Comparison of ENCODE assay signal across 15 cellular contexts in genomic region chr2:55954306-55955035, GRCh38. TPM values are rescaled to one million over a fixed set of nuclear protein-coding genes. Genes with fewer than 3 reads are reported as not detected.
DNase-seq lines count a peak whose midpoint lies in the region; ATAC-seq, FAIRE-seq and TF ChIP-seq lines count a peak whose summit lies in the region.
"Had no signal": no experiment of that assay in that cellular context is flagged by ENCODE, and none has a peak within 500 bp of the region (broad histone marks: within the 10 kb centered on the region; RNA-seq: fewer than 3 reads in every experiment).

No MANE protein-coding gene starts in this region.

- no peaks in the 10 kb centered on the region for H3K27me3 ChIP-seq in mammary epithelial cell (ENCODE audit: insufficient read depth, low read length)
- H3K27me3 ChIP-seq in small intestine (ENCODE audit: control insufficient read depth in 2 of 2, insufficient read depth in 2 of 2, low read length in 2 of 2): peaks cover 0 to 2% of the 10 kb centered on the region in 2 donors
- H3K27me3 ChIP-seq in CD4-positive, alpha-beta T cell (ENCODE audit: control insufficient read depth, insufficient read depth, low read length): no peaks in the 10 kb centered on the region
- H3K27me3 ChIP-seq: esophagus squamous epithelium had no signal

- H3K4me1 ChIP-seq in mammary epithelial cell (ENCODE audit: insufficient read depth, low read length) (peaks cover 20% of the 10 kb centered on the region), kidney (ENCODE audit: control insufficient read depth in 1 of 2, insufficient read depth in 1 of 2, low read depth in 1 of 2, low read length in 2 of 2) (no peaks in the 10 kb centered on the region), small intestine (ENCODE audit: control insufficient read depth in 2 of 2, insufficient read depth in 1 of 2, low read depth in 1 of 2, low read length in 1 of 2) (no peaks in the 10 kb centered on the region)

- TF ChIP-seq CTCF in MCF 10A (IDR thresholded peaks at IDR 0.05; ENCODE audit: unreplicated experiment): no peak
- no peak for TF ChIP-seq CTCF in mammary epithelial cell (conservative IDR thresholded peaks at IDR 0.05 in 1 of 2, IDR thresholded peaks at IDR 0.05 in 1 of 2; ENCODE audit: extremely low read depth in 1 of 2, insufficient read depth in 1 of 2, low read depth in 1 of 2, low read length in 2 of 2)
- TF ChIP-seq CTCF in choroid plexus epithelial cell (conservative IDR thresholded peaks at IDR 0.05; ENCODE audit: low read depth, low read length): no peak
- peak; percentile 6 for TF ChIP-seq CTCF in kidney (IDR thresholded peaks at IDR 0.05; ENCODE audit: borderline replicate concordance, extremely low read depth, insufficient read depth)
- no peak for TF ChIP-seq CTCF in CD4-positive, alpha-beta T cell (IDR thresholded peaks at IDR 0.05)

- ATAC-seq in CD4-positive, alpha-beta T cell (ENCODE audit: poor library complexity): no peak
- ATAC-seq: K562 had no signal

- POLR2A ChIA-PET in MCF 10A (lab: Yijun Ruan, JAX): interaction anchor here (1.0 to 1.8 kb wide), 4 partner anchors 11 to 67 kb away, joined by 3 to 10 read pairs (median 5); partner anchors contain the start of gene EFEMP1
- POLR2A ChIA-PET in CD4-positive, alpha-beta T cell (lab: Charles Lee): no interaction called here

- no peak overlapping the region for H3K4me2 ChIP-seq in mammary epithelial cell (ENCODE audit: insufficient read depth, low read depth, low read length)

- FAIRE-seq in kidney (lab: Jason Lieb, UNC) (no peak), small intestine (lab: Jason Lieb, UNC) (no peak)
- FAIRE-seq: K562 had no signal

- intact Hi-C loops in MCF 10A (cut with micrococcal nuclease): no loop called here
- intact Hi-C loops in mammary epithelial cell (cut with micrococcal nuclease): loop anchor here (2.0 to 5.0 kb wide), 2 partner anchors 18 to 117 kb away; no protein-coding TSS in a partner anchor
- intact Hi-C loops in kidney (cut with DNase I): no loop called here
- intact Hi-C loops in CD4-positive, alpha-beta T cell (cut with DNase I, micrococcal nuclease): no loop called here
- intact Hi-C loops in posterior vena cava (cut with DNase I): loop anchor here in 1 of 2 donors (5.0 kb wide), 1 partner anchor 182 kb away; no protein-coding TSS in a partner anchor

- H3K4me3 ChIP-seq in mammary epithelial cell (replicated peaks in 1 of 3; ENCODE audit: insufficient read depth in 1 of 3, low read depth in 2 of 3, low read length in 3 of 3) (no peak overlapping the region), choroid plexus epithelial cell (ENCODE audit: low read depth, low read length) (no peak overlapping the region), kidney (ENCODE audit: low read length in 2 of 2) (no peak overlapping the region), small intestine (ENCODE audit: low read depth in 1 of 2, low read length in 2 of 2) (no peak overlapping the region)
- H3K4me3 ChIP-seq: esophagus squamous epithelium, K562, skin epidermis, thoracic aorta had no signal

- no peaks in the 10 kb centered on the region for H3K9me3 Mint-ChIP-seq in MCF 10A (ENCODE audit: unreplicated experiment)
- H3K9me3 Mint-ChIP-seq in CD4-positive, alpha-beta T cell: no peaks in the 10 kb centered on the region
- H3K9me3 Mint-ChIP-seq: nephron had no signal

- peak; percentile 69 for DNase-seq in MCF 10A (ENCODE audit: unreplicated experiment)
- no peak for DNase-seq in mammary epithelial cell
- peak; percentile 81 for DNase-seq in choroid plexus epithelial cell (ENCODE audit: low read depth)
- no peak for DNase-seq in kidney
- no peak for DNase-seq in small intestine
- no peak for DNase-seq in D341Med (ENCODE audit: low spot score)
- DNase-seq in CD4-positive, alpha-beta T cell: no peak
- no peak for DNase-seq in posterior vena cava (ENCODE audit: low spot score)
- DNase-seq: esophagus squamous epithelium, NCI-H1694 treated with DMSO at 0.1 percent for 48 hours, NCI-H524 had no signal

- peaks cover 20% of the 10 kb centered on the region for H3K4me1 Mint-ChIP-seq in MCF 10A (ENCODE audit: insufficient read depth, unreplicated experiment)
- H3K4me1 Mint-ChIP-seq in CD4-positive, alpha-beta T cell (ENCODE audit: low read depth): no peaks in the 10 kb centered on the region

- in situ Hi-C loops in mammary epithelial cell (cut with MboI; ENCODE audit: low sequenced_read_pairs in 2 of 2): loop anchor here in 1 of 2 donors (25.0 kb wide), 1 partner anchor 192 kb away; no protein-coding TSS in a partner anchor

- H3K27ac ChIP-seq in mammary epithelial cell (ENCODE audit: insufficient read depth, low read depth, low read length) (no peak overlapping the region), kidney (ENCODE audit: low read depth in 2 of 2, low read length in 2 of 2) (no peak overlapping the region), small intestine (ENCODE audit: low read depth in 1 of 2, low read length in 1 of 2) (no peak overlapping the region)
- no peak overlapping the region for H3K27ac ChIP-seq in CD4-positive, alpha-beta T cell (ENCODE audit: low read depth, low read length)
- H3K27ac ChIP-seq: thoracic aorta had no signal

- H3K9me3 ChIP-seq in mammary epithelial cell (replicated peaks; ENCODE audit: insufficient read depth, low read length) (no peaks in the 10 kb centered on the region), kidney (ENCODE audit: control insufficient read depth in 1 of 2, low read length in 2 of 2) (no peaks in the 10 kb centered on the region), small intestine (ENCODE audit: control insufficient read depth, low read depth) (no peaks in the 10 kb centered on the region)
- no peaks in the 10 kb centered on the region for H3K9me3 ChIP-seq in CD4-positive, alpha-beta T cell (ENCODE audit: control insufficient read depth, low read length)
- H3K9me3 ChIP-seq: esophagus squamous epithelium, thoracic aorta had no signal

- no peak overlapping the region for H3K9ac ChIP-seq in mammary epithelial cell (ENCODE audit: insufficient read depth, low read length)
- no peak overlapping the region for H3K9ac ChIP-seq in kidney (ENCODE audit: low read length in 2 of 2)

- no peaks in the 10 kb centered on the region for H3K36me3 Mint-ChIP-seq in MCF 10A (ENCODE audit: insufficient read depth, unreplicated experiment)
- H3K36me3 Mint-ChIP-seq in CD4-positive, alpha-beta T cell (ENCODE audit: low read depth): no peaks in the 10 kb centered on the region

- H3K79me2 ChIP-seq in mammary epithelial cell (ENCODE audit: insufficient read depth, low read length): no peaks in the 10 kb centered on the region

- CTCF ChIA-PET in MCF 10A (lab: Yijun Ruan, JAX): interaction anchor here (0.8 to 1.3 kb wide), 3 partner anchors 31 to 185 kb away, joined by 3 to 6 read pairs (median 5); partner anchors contain the start of gene EFEMP1
- CTCF ChIA-PET in mammary epithelial cell (lab: Charles Lee; ENCODE audit: low non-redundant PET): no interaction called here
- CTCF ChIA-PET in CD4-positive, alpha-beta T cell (lab: Charles Lee): no interaction called here

- BruUV-seq in MCF 10A (replicated peaks; lab: Mats Ljungman, UMichigan) (no TSS peak), mammary epithelial cell (replicated peaks; lab: Mats Ljungman, UMichigan) (no TSS peak)

- dilution Hi-C loops in mammary epithelial cell (cut with HindIII; ENCODE audit: low sequenced_read_pairs): no loop called here

- H4K20me1 ChIP-seq in mammary epithelial cell (ENCODE audit: insufficient read depth, low read length): no peaks in the 10 kb centered on the region

- H3K36me3 ChIP-seq in mammary epithelial cell (ENCODE audit: insufficient read depth, low read length) (no peaks in the 10 kb centered on the region), kidney (ENCODE audit: control insufficient read depth in 1 of 2, insufficient read depth in 2 of 2, low read length in 2 of 2) (no peaks in the 10 kb centered on the region), small intestine (ENCODE audit: control insufficient read depth in 2 of 2, insufficient read depth in 2 of 2, low read length in 2 of 2) (no peaks in the 10 kb centered on the region)
- H3K36me3 ChIP-seq: esophagus squamous epithelium, thoracic aorta had no signal

- H3K4me3 Mint-ChIP-seq in MCF 10A (ENCODE audit: unreplicated experiment): no peak overlapping the region
- no peak overlapping the region for H3K4me3 Mint-ChIP-seq in CD4-positive, alpha-beta T cell
- H3K4me3 Mint-ChIP-seq: nephron had no signal

- 78% methylated on average over 4 of the region's 4 CpGs for WGBS in mammary epithelial cell (ENCODE audit: low coverage, missing lambda C conversion rate)
- WGBS in small intestine, 3 donors: 66 to 73% (median 67%) methylated on average over 4 of the region's 4 CpGs

- H3K27me3 Mint-ChIP-seq in MCF 10A (ENCODE audit: insufficient read depth, unreplicated experiment): no peaks in the 10 kb centered on the region
- peaks cover 12% of the 10 kb centered on the region for H3K27me3 Mint-ChIP-seq in CD4-positive, alpha-beta T cell

- no peak overlapping the region for H2AFZ ChIP-seq in mammary epithelial cell (ENCODE audit: low read depth, low read length)

- H3K27ac Mint-ChIP-seq in MCF 10A (ENCODE audit: low read depth, unreplicated experiment): no peak overlapping the region
- H3K27ac Mint-ChIP-seq in CD4-positive, alpha-beta T cell: no peak overlapping the region
- H3K27ac Mint-ChIP-seq: nephron had no signal

RNA-seq across cellular contexts. Expression of gene EFEMP1, which starts 30.9 kb away (rescaled TPM):
- total RNA-seq in MCF 10A (2022): 125 and 163 TPM in 2 replicates
- 100 to 1,000 TPM; 183 to 440 TPM for total RNA-seq in mammary epithelial cell
- polyA plus RNA-seq in mammary epithelial cell: 232 TPM
- polyA minus RNA-seq in mammary epithelial cell: 231 TPM
- total RNA-seq in kidney: 171 TPM
- polyA plus RNA-seq in kidney (ENCODE audit: insufficient read depth, low read depth, low replicate concordance): 68.4 TPM
- polyA plus RNA-seq in small intestine: 10 to 100 TPM in 1 of 3 donors, 1 to 10 TPM in 1, under 1 TPM in 1; 0.89 to 50.1 (median 5.9) TPM
- not detected for total RNA-seq in CD4-positive, alpha-beta T cell
- 100 to 1,000 TPM; 327 to 476 TPM for total RNA-seq in posterior vena cava

Comparison
In these comparisons a context has a peak if more than half of its experiments do, and no peak if none do; other contexts are left out.
1. DNase-seq: peak in MCF 10A (single experiment) and choroid plexus epithelial cell (single experiment); none in mammary epithelial cell (single experiment), kidney (single experiment), small intestine (single experiment), D341Med (single experiment), CD4-positive, alpha-beta T cell (0 of 10) and posterior vena cava (single experiment).
2. RNA of gene EFEMP1, which starts 30.9 kb away (total RNA-seq): 327 to 476 TPM in posterior vena cava, 183 to 440 TPM in mammary epithelial cell, 171 TPM in kidney (single experiment) and 125 to 163 TPM in MCF 10A; not detected in CD4-positive, alpha-beta T cell; every median in the first group is over 100 times any median in the second.